Comparison of ENCODE assay signal across 8 cellular contexts in genomic region chr1:27402349-27402754, GRCh38. TPM values are rescaled to one million over a fixed set of nuclear protein-coding genes. Genes with fewer than 3 reads are reported as not detected.
DNase-seq lines count a peak whose midpoint lies in the region; ATAC-seq and TF ChIP-seq lines count a peak whose summit lies in the region.

No MANE protein-coding gene starts in this region.

- H3K4me1 Mint-ChIP-seq in activated naive CD4-positive, alpha-beta T cell treated with anti-CD3 and anti-CD28 coated beads for 36 hours (ENCODE audit: low read depth), result peaks cover 19% of the 10 kb centered on the region
- peaks cover 94% of the 10 kb centered on the region for H3K4me1 Mint-ChIP-seq in nephron progenitor cell
- peaks cover 6% of the 10 kb centered on the region for H3K4me1 Mint-ChIP-seq in activated T-helper 1 cell treated with anti-CD3 and anti-CD28 coated beads, Interleukin-12 subunit alpha, Interleukin-12 subunit beta, Interleukin-2, Interleukin-4 antibody, amounts not matched to agents 30 ng/mL and 10 ng/mL and 1 ng/mL, durations not matched to agents 14 hours and 24 hours and 36 hours (ENCODE audit: low read depth)

- CTCF ChIA-PET in activated naive CD4-positive, alpha-beta T cell treated with anti-CD3 and anti-CD28 coated beads for 36 hours (lab: Charles Lee), result interaction anchor here (0.7 to 5.6 kb wide), 14 partner anchors 9 to 207 kb away, joined by 3 to 30 read pairs (median 4); no protein-coding TSS in a partner anchor
- CTCF ChIA-PET in SK-N-SH (lab: Yijun Ruan, JAX), result interaction anchor here (0.6 to 3.4 kb wide), 9 partner anchors 11 to 261 kb away, joined by 3 to 24 read pairs (median 4); no protein-coding TSS in a partner anchor

- H3K9me3 ChIP-seq in SK-N-SH, result no peaks in the 10 kb centered on the region

- H3K9ac ChIP-seq in SK-N-SH, result no peak overlapping the region

- TF ChIP-seq RAD21 in SK-N-SH (IDR thresholded peaks at IDR 0.05; ENCODE audit: low read length), result peak; percentile 40

- H3K4me1 ChIP-seq in SK-N-SH (ENCODE audit: control insufficient read depth in 1 of 2, insufficient read depth in 2 of 2, low read depth in 1 of 2, low read length in 1 of 2), result peaks cover 0 to 4% of the 10 kb centered on the region in 2 experiments; a peak in 1 of 4 replicates

- TF ChIP-seq CTCF in SK-N-SH (IDR thresholded peaks at IDR 0.05) (peak; percentile 47), fibroblast of the aortic adventitia (IDR thresholded peaks at IDR 0.05; ENCODE audit: insufficient read depth, low read length) (peak; percentile 70), nephron progenitor cell (IDR thresholded peaks at IDR 0.05) (no peak)

- H3K4me3 Mint-ChIP-seq in activated naive CD4-positive, alpha-beta T cell treated with anti-CD3 and anti-CD28 coated beads for 36 hours, result no peak overlapping the region
- no peak overlapping the region for H3K4me3 Mint-ChIP-seq in nephron progenitor cell
- H3K4me3 Mint-ChIP-seq in activated T-helper 1 cell treated with anti-CD3 and anti-CD28 coated beads, Interleukin-12 subunit alpha, Interleukin-12 subunit beta, Interleukin-2, Interleukin-4 antibody, amounts not matched to agents 30 ng/mL and 10 ng/mL and 1 ng/mL, durations not matched to agents 14 hours and 24 hours and 36 hours, result no peak overlapping the region

- H3K79me2 ChIP-seq in SK-N-SH (ENCODE audit: insufficient read depth), result no peaks in the 10 kb centered on the region

- H3K36me3 Mint-ChIP-seq in activated naive CD4-positive, alpha-beta T cell treated with anti-CD3 and anti-CD28 coated beads for 36 hours (ENCODE audit: low read depth), result no peaks in the 10 kb centered on the region
- H3K36me3 Mint-ChIP-seq in nephron progenitor cell (ENCODE audit: low read depth), result peaks cover 3% of the 10 kb centered on the region
- peaks cover 11% of the 10 kb centered on the region for H3K36me3 Mint-ChIP-seq in activated T-helper 1 cell treated with anti-CD3 and anti-CD28 coated beads, Interleukin-12 subunit alpha, Interleukin-12 subunit beta, Interleukin-2, Interleukin-4 antibody, amounts not matched to agents 30 ng/mL and 10 ng/mL and 1 ng/mL, durations not matched to agents 14 hours and 24 hours and 36 hours (ENCODE audit: low read depth)

- no peak overlapping the region for H2AFZ ChIP-seq in SK-N-SH (ENCODE audit: low read depth)

- ATAC-seq in HG03457 (IDR thresholded peaks at IDR 0.05; ENCODE audit: unreplicated experiment), result no peak
- ATAC-seq in HG02852 (IDR thresholded peaks at IDR 0.05; ENCODE audit: unreplicated experiment), result no peak

- H3K36me3 ChIP-seq in SK-N-SH (replicated peaks in 1 of 2; ENCODE audit: control insufficient read depth in 1 of 2, insufficient read depth in 2 of 2, low read length in 1 of 2), result peaks cover 4 to 15% of the 10 kb centered on the region in 2 experiments

- peak; percentile 53 for DNase-seq in activated naive CD4-positive, alpha-beta T cell treated with anti-CD3 and anti-CD28 coated beads for 36 hours
- no peak for DNase-seq in activated naive CD4-positive, alpha-beta T cell treated with Interleukin-2 at 50 U/mL for 16 hours
- DNase-seq in SK-N-SH (peak; percentile 54), fibroblast of the aortic adventitia (ENCODE audit: low read depth) (peak; percentile 73), nephron progenitor cell (no peak)
- no peak for DNase-seq in activated T-helper 1 cell treated with anti-CD3 and anti-CD28 coated beads, Interleukin-12 subunit alpha, Interleukin-12 subunit beta, Interleukin-2, Interleukin-4 antibody, amounts not matched to agents 30 ng/mL and 10 ng/mL and 1 ng/mL, durations not matched to agents 14 hours and 24 hours and 36 hours (ENCODE audit: low spot score)

- H3K27me3 Mint-ChIP-seq in activated naive CD4-positive, alpha-beta T cell treated with anti-CD3 and anti-CD28 coated beads for 36 hours (ENCODE audit: low read depth), result no peaks in the 10 kb centered on the region
- peaks cover 2% of the 10 kb centered on the region for H3K27me3 Mint-ChIP-seq in nephron progenitor cell (ENCODE audit: low read depth, poor library complexity)
- H3K27me3 Mint-ChIP-seq in activated T-helper 1 cell treated with anti-CD3 and anti-CD28 coated beads, Interleukin-12 subunit alpha, Interleukin-12 subunit beta, Interleukin-2, Interleukin-4 antibody, amounts not matched to agents 30 ng/mL and 10 ng/mL and 1 ng/mL, durations not matched to agents 14 hours and 24 hours and 36 hours (ENCODE audit: insufficient read depth), result no peaks in the 10 kb centered on the region

- no peaks in the 10 kb centered on the region for H4K20me1 ChIP-seq in SK-N-SH (ENCODE audit: insufficient read depth)

- no peak overlapping the region for H3K4me2 ChIP-seq in SK-N-SH

- peaks cover 6% of the 10 kb centered on the region for H3F3A ChIP-seq in SK-N-SH (replicated peaks; ENCODE audit: insufficient read depth)

- H3K4me3 ChIP-seq in SK-N-SH (ENCODE audit: low read depth in 2 of 2, low read length in 1 of 2) (no peak overlapping the region), fibroblast of the aortic adventitia (ENCODE audit: low read depth, low read length) (no peak overlapping the region)

- no peaks in the 10 kb centered on the region for H3K9me2 ChIP-seq in SK-N-SH

- H3K27ac Mint-ChIP-seq in activated naive CD4-positive, alpha-beta T cell treated with anti-CD3 and anti-CD28 coated beads for 36 hours, result peak overlapping the region; percentile 74
- H3K27ac Mint-ChIP-seq in nephron progenitor cell, result peak overlapping the region; percentile 80
- H3K27ac Mint-ChIP-seq in activated T-helper 1 cell treated with anti-CD3 and anti-CD28 coated beads, Interleukin-12 subunit alpha, Interleukin-12 subunit beta, Interleukin-2, Interleukin-4 antibody, amounts not matched to agents 30 ng/mL and 10 ng/mL and 1 ng/mL, durations not matched to agents 14 hours and 24 hours and 36 hours, result no peak overlapping the region

- H3K27me3 ChIP-seq in SK-N-SH (ENCODE audit: insufficient read depth), result no peaks in the 10 kb centered on the region

- POLR2A ChIA-PET in SK-N-SH (lab: Yijun Ruan, JAX), result no interaction called here

- no peak for TF ChIP-seq EP300 in SK-N-SH (IDR thresholded peaks at IDR 0.05; ENCODE audit: borderline replicate concordance in 1 of 2, low read depth in 1 of 2, low read length in 1 of 2)

- H3K9me3 Mint-ChIP-seq in activated naive CD4-positive, alpha-beta T cell treated with anti-CD3 and anti-CD28 coated beads for 36 hours, result no peaks in the 10 kb centered on the region
- no peaks in the 10 kb centered on the region for H3K9me3 Mint-ChIP-seq in nephron progenitor cell
- H3K9me3 Mint-ChIP-seq in activated T-helper 1 cell treated with anti-CD3 and anti-CD28 coated beads, Interleukin-12 subunit alpha, Interleukin-12 subunit beta, Interleukin-2, Interleukin-4 antibody, amounts not matched to agents 30 ng/mL and 10 ng/mL and 1 ng/mL, durations not matched to agents 14 hours and 24 hours and 36 hours, result no peaks in the 10 kb centered on the region

- H3K27ac ChIP-seq in SK-N-SH (ENCODE audit: low read depth in 2 of 2, low read length in 1 of 2), result no peak overlapping the region

- WGBS in SK-N-SH (ENCODE audit: low lambda C conversion rate), result 94% methylated on average over 6 of the region's 8 CpGs

- intact Hi-C loops in activated naive CD4-positive, alpha-beta T cell treated with anti-CD3 and anti-CD28 coated beads for 36 hours (cut with micrococcal nuclease), result loop anchor here (2.0 kb wide), 2 partner anchors 120 to 260 kb away; no protein-coding TSS in a partner anchor
- intact Hi-C loops in activated T-helper 1 cell treated with anti-CD3 and anti-CD28 coated beads, Interleukin-12 subunit alpha, Interleukin-12 subunit beta, Interleukin-2, Interleukin-4 antibody, amounts not matched to agents 30 ng/mL and 10 ng/mL and 1 ng/mL, durations not matched to agents 14 hours and 24 hours and 36 hours (cut with micrococcal nuclease), result no loop called here

RNA-seq across cellular contexts. Expression of gene GPR3, which starts 9.9 kb away (rescaled TPM):
- under 1 TPM; 0.64 to 0.74 TPM for total RNA-seq in activated naive CD4-positive, alpha-beta T cell treated with anti-CD3 and anti-CD28 coated beads for 36 hours
- polyA plus RNA-seq in SK-N-SH (2012; rRNA removed), result 5.8 and 6.0 TPM in 2 replicates
- polyA plus RNA-seq in SK-N-SH (2012; cell fraction: cytosol; rRNA removed), result 2.4 and 3.7 TPM in 2 replicates
- 2.9 and 3.2 TPM in 2 replicates for polyA plus RNA-seq in SK-N-SH (2012; cell fraction: nucleus; rRNA removed)
- total RNA-seq in fibroblast of the aortic adventitia (ENCODE audit: low replicate concordance), result 0.99 TPM in 1 of 2 replicates, not detected in the other
- 3.2 and 4.0 TPM in 2 replicates for total RNA-seq in activated T-helper 1 cell treated with anti-CD3 and anti-CD28 coated beads, Interleukin-12 subunit alpha, Interleukin-12 subunit beta, Interleukin-2, Interleukin-4 antibody, amounts not matched to agents 30 ng/mL and 10 ng/mL and 1 ng/mL, durations not matched to agents 14 hours and 24 hours and 36 hours

RNA-seq across cellular contexts. Expression of gene CD164L2, which starts 19.2 kb away (rescaled TPM):
- total RNA-seq in activated naive CD4-positive, alpha-beta T cell treated with anti-CD3 and anti-CD28 coated beads for 36 hours, result not detected
- polyA plus RNA-seq in SK-N-SH (2012; rRNA removed), result 0.05 TPM in 2 replicates
- 0.03 and 0.05 TPM in 2 replicates for polyA plus RNA-seq in SK-N-SH (2012; cell fraction: cytosol; rRNA removed)
- polyA plus RNA-seq in SK-N-SH (2012; cell fraction: nucleus; rRNA removed), result 0.48 and 0.55 TPM in 2 replicates
- total RNA-seq in fibroblast of the aortic adventitia (ENCODE audit: low replicate concordance), result not detected in 2 replicates
- not detected in 2 replicates for total RNA-seq in activated T-helper 1 cell treated with anti-CD3 and anti-CD28 coated beads, Interleukin-12 subunit alpha, Interleukin-12 subunit beta, Interleukin-2, Interleukin-4 antibody, amounts not matched to agents 30 ng/mL and 10 ng/mL and 1 ng/mL, durations not matched to agents 14 hours and 24 hours and 36 hours

RNA-seq across cellular contexts. Expression of gene FCN3, which starts 27.7 kb away (rescaled TPM):
- total RNA-seq in activated naive CD4-positive, alpha-beta T cell treated with anti-CD3 and anti-CD28 coated beads for 36 hours, result not detected
- not detected in 2 replicates for polyA plus RNA-seq in SK-N-SH (2012; rRNA removed)
- not detected in 2 replicates for polyA plus RNA-seq in SK-N-SH (2012; cell fraction: cytosol; rRNA removed)
- not detected in 2 replicates for polyA plus RNA-seq in SK-N-SH (2012; cell fraction: nucleus; rRNA removed)
- total RNA-seq in fibroblast of the aortic adventitia (ENCODE audit: low replicate concordance), result not detected in 2 replicates
- total RNA-seq in activated T-helper 1 cell treated with anti-CD3 and anti-CD28 coated beads, Interleukin-12 subunit alpha, Interleukin-12 subunit beta, Interleukin-2, Interleukin-4 antibody, amounts not matched to agents 30 ng/mL and 10 ng/mL and 1 ng/mL, durations not matched to agents 14 hours and 24 hours and 36 hours, result not detected in 2 replicates

RNA-seq across cellular contexts. Expression of gene MAP3K6, which starts 35.6 kb away (rescaled TPM):
- 1 to 10 TPM; 5.2 to 5.3 TPM for total RNA-seq in activated naive CD4-positive, alpha-beta T cell treated with anti-CD3 and anti-CD28 coated beads for 36 hours
- polyA plus RNA-seq in SK-N-SH (2012; rRNA removed), result 14.5 and 17.3 TPM in 2 replicates
- polyA plus RNA-seq in SK-N-SH (2012; cell fraction: cytosol; rRNA removed), result 3.9 and 6.9 TPM in 2 replicates
- 95.2 and 113 TPM in 2 replicates for polyA plus RNA-seq in SK-N-SH (2012; cell fraction: nucleus; rRNA removed)
- 13.0 and 18.2 TPM in 2 replicates for total RNA-seq in fibroblast of the aortic adventitia (ENCODE audit: low replicate concordance)
- 11.2 and 13.7 TPM in 2 replicates for total RNA-seq in activated T-helper 1 cell treated with anti-CD3 and anti-CD28 coated beads, Interleukin-12 subunit alpha, Interleukin-12 subunit beta, Interleukin-2, Interleukin-4 antibody, amounts not matched to agents 30 ng/mL and 10 ng/mL and 1 ng/mL, durations not matched to agents 14 hours and 24 hours and 36 hours

Comparison
In these comparisons a context has a peak if more than half of its experiments do, and no peak if none do; other contexts are left out.
1. DNase-seq: peak in activated naive CD4-positive, alpha-beta T cell treated with anti-CD3 and anti-CD28 coated beads for 36 hours (single experiment), SK-N-SH (single experiment) and fibroblast of the aortic adventitia (single experiment); none in activated naive CD4-positive, alpha-beta T cell treated with Interleukin-2 at 50 U/mL for 16 hours (single experiment), nephron progenitor cell (single experiment) and activated T-helper 1 cell treated with anti-CD3 and anti-CD28 coated beads, Interleukin-12 subunit alpha, Interleukin-12 subunit beta, Interleukin-2, Interleukin-4 antibody, amounts not matched to agents 30 ng/mL and 10 ng/mL and 1 ng/mL, durations not matched to agents 14 hours and 24 hours and 36 hours (single experiment).